Comparison of ENCODE assay signal across 11 cellular contexts in genomic region chr16:60914334-60914733, GRCh38.
"Had no signal": no experiment of that assay in that cellular context is flagged by ENCODE, and none has a peak within 500 bp of the region (broad histone marks: within the 10 kb centered on the region; RNA-seq: fewer than 3 reads in every experiment).

No MANE protein-coding gene starts in this region.

- H3K4me2 ChIP-seq: GM23338 had no signal

- DNase-seq: GM23248, GOT3, H7, H9, HCEC 1CT, HFFc6 had no signal

- FAIRE-seq: H1, H54 had no signal

- ATAC-seq: GM23338, HCT116 had no signal

- H3K9me3 ChIP-seq: HAP-1 had no signal

- H3K27ac ChIP-seq: GM23248 had no signal

- H2AFZ ChIP-seq: GM23248, GM23338 had no signal

- H3K36me3 ChIP-seq: HAP-1 had no signal

- H3K4me1 ChIP-seq: HAP-1 had no signal

- H3K9ac ChIP-seq: GM23248 had no signal

- H3K4me3 ChIP-seq: GM23248, GM23338, HAP-1 had no signal
